ENCODE assay signal across 1 cellular context in genomic region chr9:127637322-127637847, GRCh38.
A peak's percentile ranks its signal among the peaks of the same experiment; 100 is the strongest.
TF ChIP-seq lines count a peak whose summit lies in the region.

No MANE protein-coding gene starts in this region.

TF ChIP-seq in HEK293, 187 proteins besides CTCF, POLR2A, EP300 and RAD21 (continued from another document and continues in another):
- no peak for TF ChIP-seq ZNF449 (tag by site-specific recombination; IDR thresholded peaks at IDR 0.05)
- TF ChIP-seq KLF16 (tag by site-specific recombination; IDR thresholded peaks at IDR 0.05) = 0 out of 2 replicates have a peak, but pooled peaks have one; percentile 23
- no peak for TF ChIP-seq ZNF777 (tag by site-specific recombination; IDR thresholded peaks at IDR 0.05; ENCODE audit: borderline replicate concordance)
- TF ChIP-seq ZNF830 (tag by site-specific recombination; IDR thresholded peaks at IDR 0.05; ENCODE audit: low read depth) = no peak
- no peak for TF ChIP-seq ZNF10 (tag by site-specific recombination; IDR thresholded peaks at IDR 0.05)
- TF ChIP-seq WT1 (tag by site-specific recombination; IDR thresholded peaks at IDR 0.05) = peak; percentile 36; the same call in 1 of the 2 replicates
- no peak for TF ChIP-seq RBAK (tag by site-specific recombination; IDR thresholded peaks at IDR 0.05)
- peak; percentile 57; the same call in 1 of the 2 replicates for TF ChIP-seq ZNF335 (tag by site-specific recombination; conservative IDR thresholded peaks at IDR 0.05)
- peak; percentile 26; the same call in 1 of the 2 replicates for TF ChIP-seq IKZF3 (tag by site-specific recombination; IDR thresholded peaks at IDR 0.05)
- no peak for TF ChIP-seq ZNF792 (tag by site-specific recombination; IDR thresholded peaks at IDR 0.05)
- TF ChIP-seq SP7 (tag by site-specific recombination; IDR thresholded peaks at IDR 0.05) = 0 out of 2 replicates have a peak, but pooled peaks have one; percentile 29
- TF ChIP-seq ZNF266 (tag by site-specific recombination; IDR thresholded peaks at IDR 0.05; ENCODE audit: low read depth) = no peak
- TF ChIP-seq ZNF366 (tag by site-specific recombination; conservative IDR thresholded peaks at IDR 0.05) = 0 out of 2 replicates have a peak, but pooled peaks have one; percentile 38
- TF ChIP-seq ZNF692 (tag by site-specific recombination; IDR thresholded peaks at IDR 0.05) = 0 out of 2 replicates have a peak, but pooled peaks have one; percentile 17
- TF ChIP-seq KLF7 (tag by site-specific recombination; IDR thresholded peaks at IDR 0.05; ENCODE audit: borderline replicate concordance) = no peak
- TF ChIP-seq ZNF785 (tag by site-specific recombination; IDR thresholded peaks at IDR 0.05) = no peak
- no peak for TF ChIP-seq ZNF223 (tag by site-specific recombination; IDR thresholded peaks at IDR 0.05)
- 0 out of 2 replicates have a peak, but pooled peaks have one; percentile 56 for TF ChIP-seq ZNF561 (tag by site-specific recombination; IDR thresholded peaks at IDR 0.05; ENCODE audit: borderline replicate concordance)
- TF ChIP-seq ZNF600 (tag by site-specific recombination; IDR thresholded peaks at IDR 0.05) = no peak
- TF ChIP-seq ZSCAN5A (tag by site-specific recombination; IDR thresholded peaks at IDR 0.05) = no peak
- no peak for TF ChIP-seq ZNF362 (tag by site-specific recombination; IDR thresholded peaks at IDR 0.05)
- no peak for TF ChIP-seq ZBTB26 (tag by site-specific recombination; optimal IDR thresholded peaks at IDR 0.05)
- TF ChIP-seq ZXDB (tag by site-specific recombination; IDR thresholded peaks at IDR 0.05) = 0 out of 2 replicates have a peak, but pooled peaks have one; percentile 30
- no peak for TF ChIP-seq ZNF624 (tag by site-specific recombination; IDR thresholded peaks at IDR 0.05)
- no peak for TF ChIP-seq ZNF280D (tag by site-specific recombination; IDR thresholded peaks at IDR 0.05)
- peak; percentile 81 for TF ChIP-seq ZBTB17 (tag by site-specific recombination; IDR thresholded peaks at IDR 0.05)
- TF ChIP-seq TCF7L2 (IDR thresholded peaks at IDR 0.05; ENCODE audit: borderline replicate concordance, low read depth, low read length) = no peak
- no peak for TF ChIP-seq HIC1 (tag by site-specific recombination; IDR thresholded peaks at IDR 0.05)
- TF ChIP-seq ZNF837 (tag by site-specific recombination; IDR thresholded peaks at IDR 0.05) = no peak
- no peak for TF ChIP-seq INSM2 (tag by site-specific recombination; IDR thresholded peaks at IDR 0.05)
- TF ChIP-seq ZNF18 (tag by site-specific recombination; IDR thresholded peaks at IDR 0.05) = 0 out of 2 replicates have a peak, but pooled peaks have one; percentile 13
- 0 out of 2 replicates have a peak, but pooled peaks have one; percentile 48 for TF ChIP-seq SCRT2 (tag by site-specific recombination; IDR thresholded peaks at IDR 0.05)
- no peak for TF ChIP-seq ZNF510 (tag by site-specific recombination; IDR thresholded peaks at IDR 0.05; ENCODE audit: insufficient replicate concordance)
- TF ChIP-seq ZNF555 (tag by site-specific recombination; conservative IDR thresholded peaks at IDR 0.05) = no peak
- no peak for TF ChIP-seq ZNF664 (tag by site-specific recombination; IDR thresholded peaks at IDR 0.05)
- 0 out of 2 replicates have a peak, but pooled peaks have one; percentile 23 for TF ChIP-seq ZNF629 (tag by site-specific recombination; IDR thresholded peaks at IDR 0.05)
- TF ChIP-seq ZNF596 (tag by site-specific recombination; IDR thresholded peaks at IDR 0.05) = 0 out of 2 replicates have a peak, but pooled peaks have one; percentile 8
- no peak for TF ChIP-seq ZNF157 (tag by site-specific recombination; IDR thresholded peaks at IDR 0.05)
